In the genomic region with DNA sequence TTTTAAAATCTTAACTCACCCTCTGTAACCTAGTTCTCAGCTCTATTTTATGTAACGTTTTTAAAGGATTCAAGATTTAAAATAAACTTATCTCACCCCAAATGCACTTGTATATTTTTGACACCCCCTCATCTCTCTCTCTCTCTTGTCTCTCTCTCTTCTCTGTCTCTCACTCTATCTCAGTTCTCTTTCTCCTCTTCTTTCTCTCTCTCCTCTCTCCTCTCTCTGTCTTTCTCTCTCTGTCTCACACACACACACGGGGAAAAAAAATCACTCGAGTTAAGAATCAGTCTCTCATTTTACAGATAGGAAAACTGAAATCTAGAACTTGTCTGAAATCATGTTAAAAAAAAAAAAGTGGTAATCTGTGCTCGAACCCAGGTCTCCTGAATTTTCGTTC, we compare ENCODE assay signal across 12 cellular contexts.
DNase-seq lines count a peak whose midpoint lies in the region; ATAC-seq and TF ChIP-seq lines count a peak whose summit lies in the region.
"Had no signal": no experiment of that assay in that cellular context is flagged by ENCODE, and none has a peak within 500 bp of the region (broad histone marks: within the 10 kb centered on the region; RNA-seq: fewer than 3 reads in every experiment).

No MANE protein-coding gene starts in this region.

- H3K9ac ChIP-seq in neural progenitor cell: no peak overlapping the region

- H3K27ac ChIP-seq in heart right ventricle (peak overlapping the region; percentile 73 to 93 (median 86)), dorsolateral prefrontal cortex (peak overlapping the region; percentile 11 to 95 (median 82)), neural progenitor cell (no peak overlapping the region), transverse colon (peak overlapping the region; percentile 82 to 90 (median 86))
- H3K27ac ChIP-seq in effector memory CD4-positive, alpha-beta T cell (ENCODE audit: insufficient read depth, low read length, poor library complexity, severe bottlenecking): no peak overlapping the region

- peaks cover 6% of the 10 kb centered on the region for H4K20me1 ChIP-seq in neural progenitor cell (ENCODE audit: low read depth)

- intact Hi-C loops in heart right ventricle (cut with DNase I) (loop anchor here in 8 of 10 donors (5.0 to 10.0 kb wide), 8 partner anchors 40 to 692 kb away; partner anchors contain the start of genes BCL6 (in 5 of the 8) and LPP (in 3 of the 8)), Right ventricle myocardium superior (cut with DNase I) (no loop called here), dorsolateral prefrontal cortex (cut with DNase I) (loop anchor here (2.0 to 10.0 kb wide), 5 partner anchors 108 to 690 kb away; partner anchors contain the start of gene LPP (in 2 of the 2)), transverse colon (cut with DNase I; ENCODE audit: low total_unique reads) (loop anchor here (10.0 kb wide), 1 partner anchor 68 kb away; no protein-coding TSS in a partner anchor)

- peaks cover 2% of the 10 kb centered on the region for H3F3A ChIP-seq in neural progenitor cell (ENCODE audit: low read depth)

- TF ChIP-seq CTCF in heart right ventricle (IDR thresholded peaks at IDR 0.05) (no peak), dorsolateral prefrontal cortex (IDR thresholded peaks at IDR 0.05 in 54 of 56, conservative IDR thresholded peaks at IDR 0.05 in 2 of 56; ENCODE audit: low read depth in 1 of 56, partially characterized antibody in 56 of 56) (no peak), neural progenitor cell (IDR thresholded peaks at IDR 0.05) (no peak), transverse colon (IDR thresholded peaks at IDR 0.05) (no peak)

- H3K27me3 ChIP-seq in heart right ventricle: no peaks in the 10 kb centered on the region
- no peaks in the 10 kb centered on the region for H3K27me3 ChIP-seq in dorsolateral prefrontal cortex
- H3K27me3 ChIP-seq in neural progenitor cell: no peaks in the 10 kb centered on the region
- H3K27me3 ChIP-seq in transverse colon: no peaks in the 10 kb centered on the region
- no peaks in the 10 kb centered on the region for H3K27me3 ChIP-seq in effector memory CD4-positive, alpha-beta T cell (replicated peaks; ENCODE audit: control insufficient read depth, insufficient read depth, low read length, poor library complexity, severe bottlenecking)

- no peaks in the 10 kb centered on the region for H3K36me3 ChIP-seq in heart right ventricle
- no peaks in the 10 kb centered on the region for H3K36me3 ChIP-seq in neural progenitor cell
- no peaks in the 10 kb centered on the region for H3K36me3 ChIP-seq in transverse colon
- no peaks in the 10 kb centered on the region for H3K36me3 ChIP-seq in effector memory CD4-positive, alpha-beta T cell (ENCODE audit: control insufficient read depth, insufficient read depth, low read length)

- no peaks in the 10 kb centered on the region for H3K9me3 Mint-ChIP-seq in neural progenitor cell
- H3K9me3 Mint-ChIP-seq: stimulated activated naive B cell treated with anti-CD40 and anti-IgM and Interleukin-4, amounts not matched to agents 10 μg/mL and 1 μg/mL and 100 μg/mL, for 72 hours had no signal

- H3K4me3 ChIP-seq in heart right ventricle (no peak overlapping the region), dorsolateral prefrontal cortex (peak overlapping the region in 26 of 59 donors; percentile 2 to 50 (median 18)), neural progenitor cell (no peak overlapping the region), transverse colon (no peak overlapping the region)
- no peak overlapping the region for H3K4me3 ChIP-seq in effector memory CD4-positive, alpha-beta T cell (ENCODE audit: insufficient read depth, low read depth, low read length, poor library complexity, severe bottlenecking)

- no peaks in the 10 kb centered on the region for H3K27me3 Mint-ChIP-seq in neural progenitor cell (ENCODE audit: insufficient read depth, low read depth)
- H3K27me3 Mint-ChIP-seq: stimulated activated naive B cell treated with anti-CD40 and anti-IgM and Interleukin-4, amounts not matched to agents 10 μg/mL and 1 μg/mL and 100 μg/mL, for 72 hours had no signal

- H3K4me2 ChIP-seq in neural progenitor cell: no peak overlapping the region

- no peak for ATAC-seq in heart right ventricle
- no peak for ATAC-seq in Right ventricle myocardium superior (ENCODE audit: poor library complexity)
- ATAC-seq in HG03354 (IDR thresholded peaks at IDR 0.05; ENCODE audit: poor library complexity, severe bottlenecking, unreplicated experiment): no peak
- ATAC-seq: activated CD4-positive, CD25-positive, alpha-beta regulatory T cell treated with anti-CD3 and anti-CD28 coated beads, Interleukin-2, amount 50 U/mL, for 24 hours; stimulated activated naive B cell treated with anti-CD40 and anti-IgM and Interleukin-4, amounts not matched to agents 10 μg/mL and 1 μg/mL and 100 μg/mL, for 72 hours had no signal

- TF ChIP-seq EP300 in transverse colon (IDR thresholded peaks at IDR 0.05; ENCODE audit: low read depth): no peak

- DNase-seq in heart right ventricle (no peak), Right ventricle myocardium superior (no peak), dorsolateral prefrontal cortex (no peak), neural progenitor cell (ENCODE audit: low spot score) (no peak), transverse colon (no peak), MV-4-11 (lab: John Stamatoyannopoulos, UW) (no peak)
- no peak for DNase-seq in effector memory CD4-positive, alpha-beta T cell
- DNase-seq: NCI-H1417 treated with DMSO at 0.1 percent for 48 hours; OCI-M1; stimulated activated naive B cell treated with anti-CD40 and anti-IgM and Interleukin-4, amounts not matched to agents 10 μg/mL and 1 μg/mL and 100 μg/mL, for 72 hours had no signal

- no peak overlapping the region for H3K4me3 Mint-ChIP-seq in neural progenitor cell
- H3K4me3 Mint-ChIP-seq: stimulated activated naive B cell treated with anti-CD40 and anti-IgM and Interleukin-4, amounts not matched to agents 10 μg/mL and 1 μg/mL and 100 μg/mL, for 72 hours had no signal

- H3K27ac Mint-ChIP-seq in neural progenitor cell: peak overlapping the region; percentile 3
- H3K27ac Mint-ChIP-seq: stimulated activated naive B cell treated with anti-CD40 and anti-IgM and Interleukin-4, amounts not matched to agents 10 μg/mL and 1 μg/mL and 100 μg/mL, for 72 hours had no signal

- no peak for TF ChIP-seq POLR2A in transverse colon (IDR thresholded peaks at IDR 0.05)

- 34 to 47% methylated on average over 5 of the region's 5 CpGs for WGBS in heart right ventricle, 2 donors
- 61 to 80% methylated on average over 5 of the region's 5 CpGs for WGBS in transverse colon (ENCODE audit: low coverage in 1 of 2), 2 donors

- H3K9me3 ChIP-seq in heart right ventricle (no peaks in the 10 kb centered on the region), neural progenitor cell (ENCODE audit: low read depth) (no peaks in the 10 kb centered on the region), transverse colon (no peaks in the 10 kb centered on the region)
- H3K9me3 ChIP-seq in effector memory CD4-positive, alpha-beta T cell (ENCODE audit: control insufficient read depth, low read length): no peaks in the 10 kb centered on the region

- in situ Hi-C loops in transverse colon (cut with MboI; ENCODE audit: low pct_ligation_motif_present in 1 of 4, low pct_unique_long_range_greater_than_20kb in 1 of 4, low sequenced_read_pairs in 3 of 4): no loop called here

- peaks cover 19% of the 10 kb centered on the region for H3K4me1 Mint-ChIP-seq in neural progenitor cell

- no peak overlapping the region for H2AFZ ChIP-seq in neural progenitor cell (replicated peaks)

- no peaks in the 10 kb centered on the region for H3K36me3 Mint-ChIP-seq in neural progenitor cell

- H3K4me1 ChIP-seq in heart right ventricle: peaks cover 26 to 98% (median 74%) of the 10 kb centered on the region in 9 donors
- H3K4me1 ChIP-seq in neural progenitor cell: peaks cover 50% of the 10 kb centered on the region
- peaks cover 40 to 98% (median 75%) of the 10 kb centered on the region in 4 donors for H3K4me1 ChIP-seq in transverse colon
- H3K4me1 ChIP-seq in effector memory CD4-positive, alpha-beta T cell (ENCODE audit: control insufficient read depth, insufficient read depth, low read length, poor library complexity, severe bottlenecking): no peaks in the 10 kb centered on the region

- H3K79me2 ChIP-seq in neural progenitor cell (ENCODE audit: low read depth): peaks cover 4% of the 10 kb centered on the region

Comparison
In these comparisons a context has a peak if more than half of its experiments do, and no peak if none do; other contexts are left out.
1. H3K27ac ChIP-seq: peak in heart right ventricle (10 of 10), dorsolateral prefrontal cortex (59 of 59) and transverse colon (4 of 4); none in neural progenitor cell (single experiment) and effector memory CD4-positive, alpha-beta T cell (single experiment).